ENCODE assay signal across 31 cellular contexts in genomic region chr19:21383980-21384582, GRCh38.
"Had no signal": no experiment of that assay in that cellular context is flagged by ENCODE, and none has a peak within 500 bp of the region (broad histone marks: within the 10 kb centered on the region; RNA-seq: fewer than 3 reads in every experiment).

No MANE protein-coding gene starts in this region.

- H3K27me3 Mint-ChIP-seq: activated CD4-positive, alpha-beta T cell treated with anti-CD3 and anti-CD28 coated beads, Interleukin-2, amount 10 ng/mL, durations not matched to agents 24 days and 14 days; activated CD8-positive, alpha-beta T cell treated with anti-CD3 and anti-CD28 coated beads for 36 hours; activated naive CD4-positive, alpha-beta T cell treated with anti-CD3 and anti-CD28 coated beads, Interleukin-2, amount 50 U/mL, for 24 hours; activated naive CD8-positive, alpha-beta T cell treated with anti-CD3 and anti-CD28 coated beads, Interleukin-2, amount 10 ng/mL, durations not matched to agents 7 days and 5 days; activated T-helper 17 cell treated with anti-CD3 and anti-CD28 coated beads, Interleukin-2, amount 50 U/mL, for 72 hours had no signal

- ATAC-seq: activated CD8-positive, alpha-beta T cell treated with anti-CD3 and anti-CD28 coated beads for 36 hours; activated T-cell treated with anti-CD3 and anti-CD28 coated beads, Interleukin-2, amount 50 U/mL, for 72 hours; activated T-helper 17 cell treated with anti-CD3 and anti-CD28 coated beads, Interleukin-2, amount 50 U/mL, for 72 hours; body of pancreas; Panc1 had no signal

- H3K27me3 ChIP-seq: adrenal gland, body of pancreas, breast epithelium, SJCRH30 had no signal

- FAIRE-seq: astrocyte, TTC549 had no signal

- H3K4me1 Mint-ChIP-seq: activated CD4-positive, alpha-beta T cell treated with anti-CD3 and anti-CD28 coated beads, Interleukin-2, amount 10 ng/mL, durations not matched to agents 24 days and 14 days; activated naive CD4-positive, alpha-beta T cell treated with anti-CD3 and anti-CD28 coated beads, Interleukin-2, amount 50 U/mL, for 24 hours; activated naive CD8-positive, alpha-beta T cell treated with anti-CD3 and anti-CD28 coated beads, Interleukin-2, amount 10 ng/mL, durations not matched to agents 7 days and 5 days; activated T-helper 17 cell treated with anti-CD3 and anti-CD28 coated beads, Interleukin-2, amount 50 U/mL, for 72 hours had no signal

- H3K27ac ChIP-seq: adrenal gland, body of pancreas, breast epithelium, SJCRH30, SK-N-MC had no signal

- H3K36me3 ChIP-seq: breast epithelium had no signal

- H3K4me3 ChIP-seq: body of pancreas, breast epithelium, SJCRH30, SK-N-MC had no signal

- H3K4me1 ChIP-seq: adrenal gland, body of pancreas, breast epithelium, SJCRH30 had no signal

- H3K27ac Mint-ChIP-seq: activated CD4-positive, alpha-beta T cell treated with anti-CD3 and anti-CD28 coated beads, Interleukin-2, amount 10 ng/mL, durations not matched to agents 24 days and 14 days; activated CD8-positive, alpha-beta T cell treated with anti-CD3 and anti-CD28 coated beads for 36 hours; activated naive CD4-positive, alpha-beta T cell treated with anti-CD3 and anti-CD28 coated beads, Interleukin-2, amount 50 U/mL, for 24 hours; activated naive CD8-positive, alpha-beta T cell treated with anti-CD3 and anti-CD28 coated beads, Interleukin-2, amount 10 ng/mL, durations not matched to agents 7 days and 5 days; activated T-cell treated with anti-CD3 and anti-CD28 coated beads, Interleukin-2, amount 50 U/mL, for 72 hours; activated T-helper 17 cell treated with anti-CD3 and anti-CD28 coated beads, Interleukin-2, amount 50 U/mL, for 72 hours; T-helper 1 cell treated with Interleukin-12 subunit alpha and Interleukin-12 subunit beta and Interleukin-4 antibody, amounts not matched to agents 30 μg/mL and 1 μg/mL, for 36 hours; T-helper 2 cell treated with Interferon-gamma antibody and Interleukin-4, amounts not matched to agents 5 μg/mL and 100 μg/mL, for 36 hours had no signal

- DNase-seq: activated CD4-positive, alpha-beta T cell treated with anti-CD3 and anti-CD28 coated beads, Interleukin-2, amount 10 ng/mL, durations not matched to agents 24 days and 14 days; activated CD4-positive, alpha-beta T cell treated with anti-CD3 and anti-CD28 coated beads, Interleukin-2, amount 50 U/mL, for 4 hours; activated CD8-positive, alpha-beta T cell treated with anti-CD3 and anti-CD28 coated beads for 36 hours; activated effector memory CD4-positive, alpha-beta T cell treated with anti-CD3 and anti-CD28 coated beads, Interleukin-2, amount 50 U/mL, for 16 hours; activated naive CD4-positive, alpha-beta T cell treated with Interleukin-2 at 50 U/mL for 16 hours; activated naive CD8-positive, alpha-beta T cell treated with anti-CD3 and anti-CD28 coated beads, Interleukin-2, amount 10 ng/mL, durations not matched to agents 7 days and 5 days; activated T-cell treated with anti-CD3 and anti-CD28 coated beads, Interleukin-2, amount 50 U/mL, for 1 hour; activated T-cell treated with anti-CD3 and anti-CD28 coated beads, Interleukin-2, amount 50 U/mL, for 72 hours; adrenal gland; body of pancreas; NCI-H1092 treated with DMSO at 0.1 percent for 48 hours; NCI-H1417; NCI-H146; NCI-H187 treated with DMSO at 0.1 percent for 48 hours; NCI-H2081; NCI-H226; NCI-H446 treated with DMSO at 0.1 percent for 48 hours; NCI-H524; NCI-H69; NCI-H82; SHP77; SJCRH30 had no signal

- H3K4me3 Mint-ChIP-seq: activated CD4-positive, alpha-beta T cell treated with anti-CD3 and anti-CD28 coated beads, Interleukin-2, amount 10 ng/mL, durations not matched to agents 24 days and 14 days; activated CD8-positive, alpha-beta T cell treated with anti-CD3 and anti-CD28 coated beads for 36 hours; activated naive CD4-positive, alpha-beta T cell treated with anti-CD3 and anti-CD28 coated beads, Interleukin-2, amount 50 U/mL, for 24 hours; activated naive CD8-positive, alpha-beta T cell treated with anti-CD3 and anti-CD28 coated beads, Interleukin-2, amount 10 ng/mL, durations not matched to agents 7 days and 5 days; activated T-cell treated with anti-CD3 and anti-CD28 coated beads, Interleukin-2, amount 50 U/mL, for 72 hours; activated T-helper 17 cell treated with anti-CD3 and anti-CD28 coated beads, Interleukin-2, amount 50 U/mL, for 72 hours; T-helper 1 cell treated with Interleukin-12 subunit alpha and Interleukin-12 subunit beta and Interleukin-4 antibody, amounts not matched to agents 30 μg/mL and 1 μg/mL, for 36 hours; T-helper 2 cell treated with Interferon-gamma antibody and Interleukin-4, amounts not matched to agents 5 μg/mL and 100 μg/mL, for 36 hours had no signal
